Comparison of ENCODE assay signal across 8 cellular contexts in genomic region chr4:153248641-153249198, GRCh38. TPM values are rescaled to one million over a fixed set of nuclear protein-coding genes. Genes with fewer than 3 reads are reported as not detected.
DNase-seq lines count a peak whose midpoint lies in the region; ATAC-seq and TF ChIP-seq lines count a peak whose summit lies in the region.

No MANE protein-coding gene starts in this region.

- peaks cover 35% of the 10 kb centered on the region for H3K79me2 ChIP-seq in PC-9 (ENCODE audit: low read depth)

- H3K9me3 ChIP-seq in CD4-positive, alpha-beta memory T cell (ENCODE audit: control insufficient read depth in 1 of 2, low read length in 2 of 2), result no peaks in the 10 kb centered on the region
- H3K9me3 ChIP-seq in PC-9 (ENCODE audit: insufficient read depth, low read depth) (no peaks in the 10 kb centered on the region), neuron (ENCODE audit: low read length) (no peaks in the 10 kb centered on the region)

- peak overlapping the region; percentile 73 for H3K27ac ChIP-seq in CD4-positive, alpha-beta memory T cell (ENCODE audit: low read depth, low read length)
- H3K27ac ChIP-seq in PC-9 (peak overlapping the region; percentile 66), epithelial cell of prostate (peak overlapping the region; percentile 29)

- H3K4me3 ChIP-seq in CD4-positive, alpha-beta memory T cell (ENCODE audit: low read length in 2 of 2), result peak overlapping the region; percentile 63 to 64
- peak overlapping the region; percentile 70 for H3K4me3 ChIP-seq in PC-9
- peak overlapping the region; percentile 58 for H3K4me3 ChIP-seq in neuron (ENCODE audit: low read length)

- CTCF ChIA-PET in CD4-positive, alpha-beta memory T cell (lab: Charles Lee; ENCODE audit: partially characterized antibody), result interaction anchor here (0.5 to 1.6 kb wide), 7 partner anchors 26 to 296 kb away, joined by 3 to 4 read pairs (median 3); partner anchors contain the start of gene MND1
- CTCF ChIA-PET in PC-9 (lab: Charles Lee), result interaction anchor here (0.5 to 0.8 kb wide), 2 partner anchors 28 to 105 kb away, joined by 3 read pairs; no protein-coding TSS in a partner anchor

- DNase-seq in CD4-positive, alpha-beta memory T cell, result no peak
- DNase-seq in PC-9, result peak; percentile 38 to 41
- DNase-seq in epithelial cell of prostate (ENCODE audit: low read depth, low spot score), result no peak
- DNase-seq in COLO829 (ENCODE audit: low spot score), result no peak
- no peak for DNase-seq in GM13977 (ENCODE audit: low spot score)

- BruUV-seq in PC-9 (replicated peaks; lab: Mats Ljungman, UMichigan), result TSS peak; percentile 79

- peak overlapping the region; percentile 93 for H3K4me2 ChIP-seq in PC-9

- H3K36me3 ChIP-seq in CD4-positive, alpha-beta memory T cell (ENCODE audit: insufficient read depth, low read length), result no peaks in the 10 kb centered on the region
- no peaks in the 10 kb centered on the region for H3K36me3 ChIP-seq in PC-9 (ENCODE audit: low read depth)
- H3K36me3 ChIP-seq in neuron (ENCODE audit: insufficient read depth, low read length), result peaks cover 25% of the 10 kb centered on the region

- H3K27ac Mint-ChIP-seq in CD4-positive, alpha-beta memory T cell, result peak overlapping the region; percentile 89 to 97 (median 97)

- peaks cover 18 to 43% (median 31%) of the 10 kb centered on the region in 4 donors for H3K4me1 Mint-ChIP-seq in CD4-positive, alpha-beta memory T cell

- TF ChIP-seq CTCF in PC-9 (conservative IDR thresholded peaks at IDR 0.05) (no peak), GM13977 (IDR thresholded peaks at IDR 0.05; ENCODE audit: extremely low read depth, insufficient read depth, missing control alignments) (no peak)

- peaks cover 18% of the 10 kb centered on the region for H3F3A ChIP-seq in PC-9 (ENCODE audit: insufficient read depth, low read depth)

- ATAC-seq in HG02588 (IDR thresholded peaks at IDR 0.05; ENCODE audit: unreplicated experiment), result peak; percentile 0
- no peak for ATAC-seq in GM18870 (IDR thresholded peaks at IDR 0.05; ENCODE audit: unreplicated experiment)

- POLR2A ChIA-PET in CD4-positive, alpha-beta memory T cell (lab: Charles Lee; ENCODE audit: partially characterized antibody), result interaction anchor here (0.8 to 2.2 kb wide), 5 partner anchors 8 to 96 kb away, joined by 3 to 18 read pairs (median 3); partner anchors contain the start of gene TRIM2
- POLR2A ChIA-PET in PC-9 (lab: Charles Lee; ENCODE audit: unreplicated experiment), result interaction anchor here (0.6 to 0.7 kb wide), 5 partner anchors 10 to 470 kb away, joined by 3 to 8 read pairs (median 5); no protein-coding TSS in a partner anchor

- no peaks in the 10 kb centered on the region for H3K27me3 Mint-ChIP-seq in CD4-positive, alpha-beta memory T cell

- intact Hi-C loops in CD4-positive, alpha-beta memory T cell (cut with micrococcal nuclease), result loop anchor here (1.0 to 10.0 kb wide), 6 partner anchors 26 to 396 kb away; no protein-coding TSS in a partner anchor
- intact Hi-C loops in PC-9 (cut with micrococcal nuclease; ENCODE audit: unreplicated experiment), result loop anchor here (1.0 to 2.0 kb wide), 3 partner anchors 14 to 105 kb away; partner anchors contain the start of gene TRIM2

- H2AFZ ChIP-seq in PC-9, result peak overlapping the region; percentile 87
- no peak overlapping the region for H2AFZ ChIP-seq in neuron (ENCODE audit: low read depth, low read length)

- peaks cover 0 to 4% (median 0%) of the 10 kb centered on the region in 8 donors for H3K9me3 Mint-ChIP-seq in CD4-positive, alpha-beta memory T cell

- in situ Hi-C loops in GM13977 (cut with MboI; ENCODE audit: low pct_unique_long_range_greater_than_20kb, low sequenced_read_pairs, unreplicated experiment), result no loop called here

- H3K4me1 ChIP-seq in CD4-positive, alpha-beta memory T cell (ENCODE audit: insufficient read depth, low read length), result peaks cover 17% of the 10 kb centered on the region
- H3K4me1 ChIP-seq in PC-9 (replicated peaks; ENCODE audit: insufficient read depth) (peaks cover 25% of the 10 kb centered on the region), neuron (ENCODE audit: insufficient read depth, low read length) (peaks cover 29% of the 10 kb centered on the region)

- no peaks in the 10 kb centered on the region for H3K27me3 ChIP-seq in CD4-positive, alpha-beta memory T cell (ENCODE audit: insufficient read depth, low read length)
- no peaks in the 10 kb centered on the region for H3K27me3 ChIP-seq in PC-9 (ENCODE audit: insufficient read depth, low read depth)
- H3K27me3 ChIP-seq in neuron (ENCODE audit: insufficient read depth, low read length), result no peaks in the 10 kb centered on the region

- H3K36me3 Mint-ChIP-seq in CD4-positive, alpha-beta memory T cell, result no peaks in the 10 kb centered on the region

- no peaks in the 10 kb centered on the region for H3K9me2 ChIP-seq in PC-9 (ENCODE audit: insufficient read depth)

- no peaks in the 10 kb centered on the region for H4K20me1 ChIP-seq in PC-9 (ENCODE audit: insufficient read depth)

- peak overlapping the region; percentile 89 to 95 (median 94) for H3K4me3 Mint-ChIP-seq in CD4-positive, alpha-beta memory T cell

RNA-seq across cellular contexts. Expression of gene TRIM2, which starts 44.5 kb away (rescaled TPM):
- total RNA-seq in CD4-positive, alpha-beta memory T cell, result 10 to 100 TPM; 11.9 to 12.3 TPM
- polyA plus RNA-seq in CD4-positive, alpha-beta memory T cell, result 1 to 10 TPM; 7.5 to 9.1 TPM
- 56.0 and 87.0 TPM in 2 replicates for total RNA-seq in PC-9 (2021)

Comparison
In these comparisons a context has a peak if more than half of its experiments do, and no peak if none do; other contexts are left out.
1. DNase-seq: peak in PC-9 (2 of 2); none in CD4-positive, alpha-beta memory T cell (0 of 5), epithelial cell of prostate (single experiment), COLO829 (single experiment) and GM13977 (single experiment).
2. Peak in every context shown above with its lines, with median percentiles within 50 percentile points of each other: H3K27ac ChIP-seq and H3K4me3 ChIP-seq.